Comparison of ENCODE assay signal across 8 cellular contexts in genomic region chr12:6423267-6424007, GRCh38. TPM values are rescaled to one million over a fixed set of nuclear protein-coding genes. Genes with fewer than 3 reads are reported as not detected.
DNase-seq lines count a peak whose midpoint lies in the region; ATAC-seq, FAIRE-seq and TF ChIP-seq lines count a peak whose summit lies in the region.

No MANE protein-coding gene starts in this region.

- POLR2A ChIA-PET in A673 (lab: Charles Lee; ENCODE audit: low non-redundant PET): interaction anchor here (0.6 kb wide), 1 partner anchor 111 kb away, joined by 11 read pairs; the partner anchor contains the start of gene GAPDH

- peaks cover 50% of the 10 kb centered on the region for H3K4me1 Mint-ChIP-seq in activated T-cell treated with anti-CD3 and anti-CD28 coated beads, Interleukin-2, amount 50 U/mL, for 24 hours (ENCODE audit: low read depth)
- H3K4me1 Mint-ChIP-seq in naive B cell: peaks cover 29 to 48% (median 36%) of the 10 kb centered on the region in 3 donors

- H3K4me1 ChIP-seq in A673 (ENCODE audit: insufficient read depth, low read length, poor library complexity, severe bottlenecking) (no peaks in the 10 kb centered on the region), Loucy (ENCODE audit: insufficient read depth, low read length, poor library complexity, severe bottlenecking) (peaks cover 17% of the 10 kb centered on the region), esophagus squamous epithelium (peaks cover 7 to 30% (median 9%) of the 10 kb centered on the region in 3 donors), stomach smooth muscle (ENCODE audit: control insufficient read depth, insufficient read depth, low read length) (peaks cover 13% of the 10 kb centered on the region)

- H3K27ac Mint-ChIP-seq in activated T-cell treated with anti-CD3 and anti-CD28 coated beads, Interleukin-2, amount 50 U/mL, for 24 hours: peak overlapping the region; percentile 87
- peak overlapping the region; percentile 56 to 91 (median 89) for H3K27ac Mint-ChIP-seq in naive B cell

- ATAC-seq in GM18868 (IDR thresholded peaks at IDR 0.05; ENCODE audit: unreplicated experiment) (peak; percentile 35), naive B cell (ENCODE audit: low read depth in 2 of 2) (peak; percentile 32 to 44)

- H3K4me3 ChIP-seq in A673 (ENCODE audit: low read depth, low read length, poor library complexity, severe bottlenecking): no peak overlapping the region
- H3K4me3 ChIP-seq in Loucy (ENCODE audit: low read length, poor library complexity, severe bottlenecking): no peak overlapping the region
- H3K4me3 ChIP-seq in esophagus squamous epithelium: no peak overlapping the region
- H3K4me3 ChIP-seq in stomach smooth muscle (ENCODE audit: low read length in 2 of 2): peak overlapping the region; percentile 9 to 47

- H3K27me3 ChIP-seq in A673 (replicated peaks; ENCODE audit: insufficient read depth, low read depth, low read length, poor library complexity): no peaks in the 10 kb centered on the region
- H3K27me3 ChIP-seq in Loucy (ENCODE audit: insufficient read depth, low read length, poor library complexity, severe bottlenecking): no peaks in the 10 kb centered on the region
- H3K27me3 ChIP-seq in esophagus squamous epithelium: no peaks in the 10 kb centered on the region
- no peaks in the 10 kb centered on the region for H3K27me3 ChIP-seq in stomach smooth muscle (ENCODE audit: control insufficient read depth in 1 of 2, insufficient read depth in 2 of 2, low read length in 2 of 2)

- no peaks in the 10 kb centered on the region for H3F3A ChIP-seq in Loucy (ENCODE audit: low read depth)

- TF ChIP-seq CTCF in A673 (conservative IDR thresholded peaks at IDR 0.05; ENCODE audit: low read depth, low read length): peak; percentile 89
- TF ChIP-seq CTCF in Loucy (conservative IDR thresholded peaks at IDR 0.05; ENCODE audit: low read length): peak; percentile 83
- peak; percentile 86 to 96 (median 92) for TF ChIP-seq CTCF in esophagus squamous epithelium (IDR thresholded peaks at IDR 0.05)

- 0 to 3% methylated on average over 8 of the region's 9 CpGs for WGBS in esophagus squamous epithelium, 2 donors

- FAIRE-seq in RCC 7860 (lab: Jason Lieb, UNC): peak; percentile 55

- intact Hi-C loops in A673 (cut with micrococcal nuclease; ENCODE audit: unreplicated experiment) (loop anchor here (1.0 to 2.0 kb wide), 3 partner anchors 42 to 133 kb away; partner anchors contain the start of gene IFFO1), esophagus squamous epithelium (cut with DNase I) (no loop called here)

- DNase-seq in A673 (ENCODE audit: low spot score) (peak; percentile 96), RCC 7860 (ENCODE audit: low spot score) (peak; percentile 77), esophagus squamous epithelium (lab: John Stamatoyannopoulos, UW) (no peak), naive B cell (peak; percentile 78)
- DNase-seq in activated T-cell treated with anti-CD3 and anti-CD28 coated beads, Interleukin-2, amount 50 U/mL, for 24 hours: peak; percentile 80

- H3K4me2 ChIP-seq in Loucy (ENCODE audit: low read depth, low read length, poor library complexity, severe bottlenecking): peak overlapping the region; percentile 45

- H2AFZ ChIP-seq in Loucy (ENCODE audit: low read length): peak overlapping the region; percentile 90

- CTCF ChIA-PET in A673 (lab: Charles Lee): interaction anchor here (0.6 to 2.1 kb wide), 5 partner anchors 42 to 134 kb away, joined by 3 to 15 read pairs (median 4); no protein-coding TSS in a partner anchor

- H3K9me3 ChIP-seq in A673 (ENCODE audit: low read depth, low read length, poor library complexity, severe bottlenecking) (no peaks in the 10 kb centered on the region), Loucy (ENCODE audit: insufficient read depth, low read depth, low read length) (no peaks in the 10 kb centered on the region), esophagus squamous epithelium (no peaks in the 10 kb centered on the region), stomach smooth muscle (ENCODE audit: control insufficient read depth in 2 of 2, low read length in 2 of 2) (no peaks in the 10 kb centered on the region)

- no peaks in the 10 kb centered on the region for H3K9me3 Mint-ChIP-seq in activated T-cell treated with anti-CD3 and anti-CD28 coated beads, Interleukin-2, amount 50 U/mL, for 24 hours
- no peaks in the 10 kb centered on the region for H3K9me3 Mint-ChIP-seq in naive B cell

- H3K36me3 Mint-ChIP-seq in activated T-cell treated with anti-CD3 and anti-CD28 coated beads, Interleukin-2, amount 50 U/mL, for 24 hours (ENCODE audit: low read depth): no peaks in the 10 kb centered on the region
- no peaks in the 10 kb centered on the region for H3K36me3 Mint-ChIP-seq in naive B cell

- H3K9ac ChIP-seq in Loucy (ENCODE audit: low read depth, low read length, poor library complexity, severe bottlenecking) (no peak overlapping the region), stomach smooth muscle (ENCODE audit: low read length in 2 of 2) (peak overlapping the region; percentile 13 to 47)

- H3K36me3 ChIP-seq in A673 (ENCODE audit: insufficient read depth, low read length, poor library complexity, severe bottlenecking) (no peaks in the 10 kb centered on the region), Loucy (ENCODE audit: insufficient read depth, low read length) (no peaks in the 10 kb centered on the region), esophagus squamous epithelium (no peaks in the 10 kb centered on the region), stomach smooth muscle (ENCODE audit: control insufficient read depth in 2 of 2, insufficient read depth in 2 of 2, low read length in 2 of 2) (no peaks in the 10 kb centered on the region)

- TF ChIP-seq POLR2A in esophagus squamous epithelium (IDR thresholded peaks at IDR 0.05): no peak

- H3K4me3 Mint-ChIP-seq in activated T-cell treated with anti-CD3 and anti-CD28 coated beads, Interleukin-2, amount 50 U/mL, for 24 hours: peak overlapping the region; percentile 32
- H3K4me3 Mint-ChIP-seq in naive B cell: peak overlapping the region in 6 of 8 donors; percentile 10 to 78 (median 20)

- no peaks in the 10 kb centered on the region for H3K9me2 ChIP-seq in Loucy (replicated peaks; ENCODE audit: low read depth, low read length)

- no peaks in the 10 kb centered on the region for H3K27me3 Mint-ChIP-seq in activated T-cell treated with anti-CD3 and anti-CD28 coated beads, Interleukin-2, amount 50 U/mL, for 24 hours
- peaks cover 0 to 5% (median 0%) of the 10 kb centered on the region in 3 donors for H3K27me3 Mint-ChIP-seq in naive B cell

- H4K20me1 ChIP-seq in Loucy (ENCODE audit: insufficient read depth, low read length, poor library complexity, severe bottlenecking): no peaks in the 10 kb centered on the region

- no peak overlapping the region for H3K27ac ChIP-seq in A673 (ENCODE audit: low read depth, low read length, poor library complexity, severe bottlenecking)
- peak overlapping the region in 2 of 4 donors; percentile 10 to 13 for H3K27ac ChIP-seq in esophagus squamous epithelium
- H3K27ac ChIP-seq in stomach smooth muscle (ENCODE audit: low read length): no peak overlapping the region

- BruUV-seq in A673 (replicated peaks; lab: Mats Ljungman, UMichigan): no TSS peak

- H3K79me2 ChIP-seq in Loucy (ENCODE audit: insufficient read depth, low read length): no peaks in the 10 kb centered on the region

RNA-seq across cellular contexts. Expression of gene CD27, which starts 21.3 kb away (rescaled TPM):
- total RNA-seq in A673 (2021) (not detected in 2 replicates), esophagus squamous epithelium (1 to 10 TPM in 3 of 4 donors, under 1 TPM in 1; 0.49 to 4.2 (median 2.9) TPM)
- 10 to 100 TPM in 1 of 6 donors, 1 to 10 TPM in 5; 3.2 to 14.8 (median 6.6) TPM for polyA plus RNA-seq in naive B cell (ENCODE audit: low read depth in 6 of 6)

RNA-seq across cellular contexts. Expression of gene TAPBPL, which starts 28.4 kb away (rescaled TPM):
- 6.9 and 7.4 TPM in 2 replicates for total RNA-seq in A673 (2021)
- 10 to 100 TPM in 3 of 4 donors, 1 to 10 TPM in 1; 7.7 to 25.6 (median 18.2) TPM for total RNA-seq in esophagus squamous epithelium
- polyA plus RNA-seq in naive B cell (ENCODE audit: low read depth in 6 of 6): 100 to 1,000 TPM in 3 of 6 donors, 10 to 100 TPM in 3; 61.0 to 128 (median 108) TPM

RNA-seq across cellular contexts. Expression of gene LTBR, which starts 39.5 kb away (rescaled TPM):
- 25.7 and 27.5 TPM in 2 replicates for total RNA-seq in A673 (2021)
- 100 to 1,000 TPM in 3 of 4 donors, 10 to 100 TPM in 1; 98.2 to 171 (median 136) TPM for total RNA-seq in esophagus squamous epithelium
- polyA plus RNA-seq in naive B cell (ENCODE audit: low read depth in 6 of 6): under 1 TPM in 3 of 6 donors, not detected in 3; 0.20 to 0.90 (median 0.22) TPM

RNA-seq across cellular contexts. Expression of gene VAMP1, which starts 47.0 kb away (rescaled TPM):
- total RNA-seq in A673 (2021) (10.0 and 10.9 TPM in 2 replicates), esophagus squamous epithelium (1 to 10 TPM; 1.2 to 9.1 (median 5.1) TPM)
- polyA plus RNA-seq in naive B cell (ENCODE audit: low read depth in 6 of 6): 1 to 10 TPM; 1.7 to 6.7 (median 4.5) TPM

RNA-seq across cellular contexts. Expression of gene SCNN1A, which starts 48.1 kb away (rescaled TPM):
- total RNA-seq in A673 (2021) (not detected in 2 replicates), esophagus squamous epithelium (100 to 1,000 TPM in 3 of 4 donors, 10 to 100 TPM in 1; 88.9 to 266 (median 111) TPM)
- not detected for polyA plus RNA-seq in naive B cell (ENCODE audit: low read depth in 6 of 6)

Comparison
In these comparisons a context has a peak if more than half of its experiments do, and no peak if none do; other contexts are left out.
1. H3K4me3 ChIP-seq: peak in stomach smooth muscle (2 of 2); none in A673 (single experiment), Loucy (single experiment) and esophagus squamous epithelium (0 of 4).
2. Peak in every context shown above with its lines, with median percentiles within 50 percentile points of each other: CTCF ChIP-seq.